15 cellular contexts compared by ENCODE assay signal in the genomic region with DNA sequence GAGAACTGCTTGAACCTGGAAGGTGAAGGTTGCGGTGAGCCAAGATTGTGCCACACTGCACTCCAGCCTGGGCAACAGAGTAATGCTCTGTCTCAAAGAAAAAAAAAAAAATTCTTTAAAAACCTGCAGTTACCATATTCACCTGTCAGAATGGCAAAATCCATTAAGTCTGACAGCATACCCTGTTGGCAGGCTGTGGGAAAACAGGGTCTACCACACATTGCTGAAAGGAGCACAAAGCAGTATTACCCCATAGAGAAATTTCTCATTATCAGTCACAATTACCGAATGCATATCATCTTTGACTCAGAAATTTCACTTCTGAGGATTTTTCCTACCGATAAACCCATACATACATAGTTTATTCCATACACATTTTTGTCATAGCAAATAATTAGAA.
DNase-seq lines count a peak whose midpoint lies in the region; TF ChIP-seq lines count a peak whose summit lies in the region.
"Had no signal": no experiment of that assay in that cellular context is flagged by ENCODE, and none has a peak within 500 bp of the region (broad histone marks: within the 10 kb centered on the region; RNA-seq: fewer than 3 reads in every experiment).

No MANE protein-coding gene starts in this region.

- intact Hi-C loops in activated naive CD4-positive, alpha-beta T cell treated with anti-CD3 and anti-CD28 coated beads for 36 hours (cut with micrococcal nuclease): loop anchor here (1.0 kb wide), 1 partner anchor 286 kb away; no protein-coding TSS in a partner anchor

- H3K27ac Mint-ChIP-seq in activated T-cell treated with anti-CD3 and anti-CD28 coated beads, Interleukin-2, amount 50 U/mL, for 24 hours: no peak overlapping the region
- no peak overlapping the region for H3K27ac Mint-ChIP-seq in activated naive CD4-positive, alpha-beta T cell treated with anti-CD3 and anti-CD28 coated beads for 36 hours
- H3K27ac Mint-ChIP-seq in neural crest cell (ENCODE audit: unreplicated experiment): no peak overlapping the region
- H3K27ac Mint-ChIP-seq: mesothelial cell of epicardium had no signal

- TF ChIP-seq CTCF in LNCAP (IDR thresholded peaks at IDR 0.05) (peak; percentile 29; the same call in 1 of the 2 replicates), neural crest cell (conservative IDR thresholded peaks at IDR 0.05) (peak; percentile 28), GM10248 (IDR thresholded peaks at IDR 0.05; ENCODE audit: control extremely low read depth, extremely low read depth, low read depth, missing control alignments) (no peak)

- peak; percentile 4 for DNase-seq in activated T-cell treated with anti-CD3 and anti-CD28 coated beads for 24 hours (ENCODE audit: low read depth)
- no peak for DNase-seq in activated T-cell treated with anti-CD3 and anti-CD28 coated beads, Interleukin-2, amount 50 U/mL, for 24 hours
- peak; percentile 18 for DNase-seq in activated naive CD4-positive, alpha-beta T cell treated with anti-CD3 and anti-CD28 coated beads for 36 hours
- DNase-seq in neural crest cell (ENCODE audit: low read depth, low spot score): no peak
- DNase-seq in NCI-H146 treated with DMSO at 0.1 percent for 48 hours (lab: John Stamatoyannopoulos, UW; ENCODE audit: unreplicated experiment): no peak
- no peak for DNase-seq in DMS79 (lab: John Stamatoyannopoulos, UW)
- no peak for DNase-seq in GM10248 (ENCODE audit: extremely low spot score)
- DNase-seq: GOT3, NCI-H1105, NCI-H226, SHP77 treated with DMSO at 0.1 percent for 48 hours, sigmoid colon, T1000 had no signal

- CTCF ChIA-PET in activated naive CD4-positive, alpha-beta T cell treated with anti-CD3 and anti-CD28 coated beads for 36 hours (lab: Charles Lee): no interaction called here
- CTCF ChIA-PET in GM10248 (lab: Yijun Ruan, JAX): no interaction called here

- no peak overlapping the region for H3K4me3 Mint-ChIP-seq in activated T-cell treated with anti-CD3 and anti-CD28 coated beads, Interleukin-2, amount 50 U/mL, for 24 hours
- H3K4me3 Mint-ChIP-seq in activated naive CD4-positive, alpha-beta T cell treated with anti-CD3 and anti-CD28 coated beads for 36 hours: no peak overlapping the region
- H3K4me3 Mint-ChIP-seq in neural crest cell: no peak overlapping the region
- H3K4me3 Mint-ChIP-seq: mesothelial cell of epicardium had no signal

- no peaks in the 10 kb centered on the region for H3K36me3 Mint-ChIP-seq in activated T-cell treated with anti-CD3 and anti-CD28 coated beads, Interleukin-2, amount 50 U/mL, for 24 hours (ENCODE audit: low read depth)
- no peaks in the 10 kb centered on the region for H3K36me3 Mint-ChIP-seq in activated naive CD4-positive, alpha-beta T cell treated with anti-CD3 and anti-CD28 coated beads for 36 hours (ENCODE audit: low read depth)
- H3K36me3 Mint-ChIP-seq in neural crest cell (ENCODE audit: low read depth): no peaks in the 10 kb centered on the region
- H3K36me3 Mint-ChIP-seq: mesothelial cell of epicardium had no signal

- H3K27me3 Mint-ChIP-seq in activated T-cell treated with anti-CD3 and anti-CD28 coated beads, Interleukin-2, amount 50 U/mL, for 24 hours: peaks cover 14% of the 10 kb centered on the region
- no peaks in the 10 kb centered on the region for H3K27me3 Mint-ChIP-seq in activated naive CD4-positive, alpha-beta T cell treated with anti-CD3 and anti-CD28 coated beads for 36 hours (ENCODE audit: low read depth)
- H3K27me3 Mint-ChIP-seq in neural crest cell (ENCODE audit: low read depth): peaks cover 2% of the 10 kb centered on the region

- H3K4me1 Mint-ChIP-seq in activated T-cell treated with anti-CD3 and anti-CD28 coated beads, Interleukin-2, amount 50 U/mL, for 24 hours (ENCODE audit: low read depth): peaks cover 8% of the 10 kb centered on the region
- peaks cover 4% of the 10 kb centered on the region for H3K4me1 Mint-ChIP-seq in activated naive CD4-positive, alpha-beta T cell treated with anti-CD3 and anti-CD28 coated beads for 36 hours (ENCODE audit: low read depth)
- no peaks in the 10 kb centered on the region for H3K4me1 Mint-ChIP-seq in neural crest cell
- H3K4me1 Mint-ChIP-seq: mesothelial cell of epicardium had no signal

- POLR2A ChIA-PET in GM10248 (lab: Yijun Ruan, JAX): no interaction called here

- peaks cover 2% of the 10 kb centered on the region for H3K9me3 Mint-ChIP-seq in activated T-cell treated with anti-CD3 and anti-CD28 coated beads, Interleukin-2, amount 50 U/mL, for 24 hours
- H3K9me3 Mint-ChIP-seq in activated naive CD4-positive, alpha-beta T cell treated with anti-CD3 and anti-CD28 coated beads for 36 hours: no peaks in the 10 kb centered on the region
- H3K9me3 Mint-ChIP-seq in neural crest cell: no peaks in the 10 kb centered on the region

Comparison
In these comparisons a context has a peak if more than half of its experiments do, and no peak if none do; other contexts are left out.
1. DNase-seq: peak in activated T-cell treated with anti-CD3 and anti-CD28 coated beads for 24 hours (single experiment) and activated naive CD4-positive, alpha-beta T cell treated with anti-CD3 and anti-CD28 coated beads for 36 hours (single experiment); none in activated T-cell treated with anti-CD3 and anti-CD28 coated beads, Interleukin-2, amount 50 U/mL, for 24 hours (single experiment), neural crest cell (single experiment), NCI-H146 treated with DMSO at 0.1 percent for 48 hours (single experiment), DMS79 (single experiment) and GM10248 (single experiment).